In the genomic region with DNA sequence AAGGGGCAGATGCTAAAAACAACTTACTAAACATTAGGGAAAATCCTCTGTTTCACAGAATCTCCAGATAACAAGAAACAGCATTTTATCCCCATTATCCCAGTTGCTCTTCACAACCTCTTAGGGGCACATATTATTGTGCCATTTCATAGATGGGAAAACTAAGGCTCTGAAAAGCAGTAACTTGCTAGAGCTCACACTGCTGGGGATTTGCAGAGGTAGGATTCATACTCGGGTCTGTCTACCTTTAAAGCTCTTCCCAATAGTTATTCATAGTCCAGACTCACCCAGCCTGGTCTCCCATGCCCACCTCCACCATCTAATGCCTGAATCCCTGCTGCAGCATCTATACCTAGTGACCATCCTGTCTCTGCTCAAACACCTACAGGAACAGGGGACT, we compare ENCODE assay signal across 26 cellular contexts.
"Had no signal": no experiment of that assay in that cellular context is flagged by ENCODE, and none has a peak within 500 bp of the region (broad histone marks: within the 10 kb centered on the region; RNA-seq: fewer than 3 reads in every experiment).

No MANE protein-coding gene starts in this region.

- DNase-seq: colonic mucosa; cortex of kidney; dermis blood vessel endothelial cell; dorsolateral prefrontal cortex; effector CD4-positive, alpha-beta T cell; effector CD8-positive, alpha-beta T cell; effector memory CD4-positive, alpha-beta T cell; effector memory CD8-positive, alpha-beta T cell; erythroblast; esophagus squamous epithelium; foreskin fibroblast; foreskin keratinocyte; foreskin melanocyte; gastrocnemius medialis; glutamatergic neuron; head of caudate nucleus; heart left ventricle; heart right ventricle had no signal

- H3K9me3 ChIP-seq: colonic mucosa, gastrocnemius medialis had no signal

- H3K4me3 ChIP-seq: colonic mucosa, dorsolateral prefrontal cortex, esophagus muscularis mucosa, esophagus squamous epithelium, gastrocnemius medialis, gastroesophageal sphincter, heart left ventricle, heart right ventricle had no signal

- H3K36me3 ChIP-seq: colonic mucosa, esophagus muscularis mucosa, esophagus squamous epithelium, gastrocnemius medialis, gastroesophageal sphincter, heart left ventricle, heart right ventricle had no signal

- ATAC-seq: effector memory CD8-positive, alpha-beta T cell; esophagus mucosa; foreskin keratinocyte; gastrocnemius medialis; gastroesophageal sphincter; heart left ventricle; heart right ventricle had no signal

- H3K27ac ChIP-seq: colonic mucosa, dorsolateral prefrontal cortex, epithelial cell of prostate, esophagus muscularis mucosa, esophagus squamous epithelium, foreskin keratinocyte, gastrocnemius medialis, gastroesophageal sphincter, heart left ventricle, heart right ventricle had no signal

- H3K4me1 ChIP-seq: colonic mucosa, esophagus muscularis mucosa, foreskin keratinocyte, gastrocnemius medialis, gastroesophageal sphincter, heart left ventricle, heart right ventricle had no signal

- FAIRE-seq: colon, endometrium, endothelial cell of umbilical vein, frontal cortex had no signal
